In genomic region chr9:133887540-133888047, GRCh38 we compare ENCODE assay signal across 19 cellular contexts.
DNase-seq lines count a peak whose midpoint lies in the region; ATAC-seq and TF ChIP-seq lines count a peak whose summit lies in the region.
"Had no signal": no experiment of that assay in that cellular context is flagged by ENCODE, and none has a peak within 500 bp of the region (broad histone marks: within the 10 kb centered on the region; RNA-seq: fewer than 3 reads in every experiment).

No MANE protein-coding gene starts in this region.

- H4K91ac ChIP-seq in IMR-90 (ENCODE audit: insufficient read depth, low read depth, low read length), result 0 out of 2 replicates have a peak overlapping the region, but pooled peaks have one; percentile 79

- H3K56ac ChIP-seq in IMR-90 (ENCODE audit: extremely low read depth, insufficient read depth, low read length), result no peak overlapping the region

- intact Hi-C loops in Caco-2 (cut with micrococcal nuclease; ENCODE audit: unreplicated experiment), result no loop called here
- intact Hi-C loops in IMR-90 (cut with micrococcal nuclease), result no loop called here

- dilution Hi-C loops in IMR-90 (cut with HindIII; ENCODE audit: low sequenced_read_pairs, unreplicated experiment), result no loop called here

- no peaks in the 10 kb centered on the region for H3K79me2 ChIP-seq in MM.1S (ENCODE audit: low read length)

- H4K8ac ChIP-seq in IMR-90 (ENCODE audit: low read depth in 2 of 2, low read length in 2 of 2), result peak overlapping the region in 1 of 2 experiments; percentile 81; a peak in 2 of 4 replicates

- H3F3A ChIP-seq in MM.1S (ENCODE audit: insufficient read depth, low read length), result no peaks in the 10 kb centered on the region

- H2AK5ac ChIP-seq in IMR-90 (ENCODE audit: low read depth, low read length), result peak overlapping the region; percentile 44; the same call in 1 of the 2 replicates

- peak overlapping the region; percentile 77 for H2AK9ac ChIP-seq in IMR-90 (replicated peaks; ENCODE audit: low read depth, low read length, poor library complexity)

- CTCF ChIA-PET in Caco-2 (lab: Charles Lee), result no interaction called here
- CTCF ChIA-PET in IMR-90 (lab: Yijun Ruan, JAX), result no interaction called here

- no peaks in the 10 kb centered on the region for H3K9me2 ChIP-seq in MM.1S (replicated peaks; ENCODE audit: insufficient read depth, low read length)

- in situ Hi-C loops in IMR-90 (cut with MboI; ENCODE audit: low sequenced_read_pairs), result no loop called here

- H3K4me3 ChIP-seq in Caco-2 (ENCODE audit: low read depth, low read length), result peak overlapping the region; percentile 12
- no peak overlapping the region for H3K4me3 ChIP-seq in IMR-90 (ENCODE audit: insufficient read depth, low read depth, low read length)
- H3K4me3 ChIP-seq in endodermal cell (ENCODE audit: low read length), result no peak overlapping the region
- H3K4me3 ChIP-seq in MM.1S (ENCODE audit: low read length), result no peak overlapping the region
- H3K4me3 ChIP-seq in effector memory CD4-positive, alpha-beta T cell (ENCODE audit: insufficient read depth, low read depth, low read length, poor library complexity, severe bottlenecking), result no peak overlapping the region
- H3K4me3 ChIP-seq: coronary artery, testis had no signal

- H3K4ac ChIP-seq in IMR-90 (ENCODE audit: low read depth, low read length), result peak overlapping the region; percentile 91

- H3K9me1 ChIP-seq in IMR-90 (ENCODE audit: insufficient read depth, low read length), result peaks cover 22% of the 10 kb centered on the region

- H3K36me3 ChIP-seq in Caco-2 (ENCODE audit: control insufficient read depth, insufficient read depth, low read length), result no peaks in the 10 kb centered on the region
- no peaks in the 10 kb centered on the region for H3K36me3 ChIP-seq in IMR-90 (ENCODE audit: control insufficient read depth, insufficient read depth, low read length)
- H3K36me3 ChIP-seq in endodermal cell (ENCODE audit: control insufficient read depth, insufficient read depth, low read length), result no peaks in the 10 kb centered on the region
- no peaks in the 10 kb centered on the region for H3K36me3 ChIP-seq in MM.1S (replicated peaks; ENCODE audit: insufficient read depth, low read length)
- no peaks in the 10 kb centered on the region for H3K36me3 ChIP-seq in effector memory CD4-positive, alpha-beta T cell (ENCODE audit: control insufficient read depth, insufficient read depth, low read length)

- no peak overlapping the region; the same call in 1 of the 2 replicates for H3K18ac ChIP-seq in IMR-90 (ENCODE audit: low read depth, low read length)

- H2AFZ ChIP-seq in IMR-90 (replicated peaks; ENCODE audit: low read length, poor library complexity), result no peak overlapping the region
- H2AFZ ChIP-seq in MM.1S (ENCODE audit: low read length), result no peak overlapping the region

- H4K20me1 ChIP-seq in IMR-90 (ENCODE audit: insufficient read depth, low read length) (peaks cover 23% of the 10 kb centered on the region), MM.1S (ENCODE audit: insufficient read depth, low read length) (no peaks in the 10 kb centered on the region)

- no peaks in the 10 kb centered on the region for H3K27me3 Mint-ChIP-seq in Caco-2 (ENCODE audit: insufficient read depth, unreplicated experiment)
- no peaks in the 10 kb centered on the region for H3K27me3 Mint-ChIP-seq in endodermal cell (ENCODE audit: insufficient read depth)
- no peaks in the 10 kb centered on the region for H3K27me3 Mint-ChIP-seq in neural crest cell (ENCODE audit: low read depth)
- H3K27me3 Mint-ChIP-seq: activated B cell treated with CpG ODN at 0.5 μM for 24 hours; CD4-positive, alpha-beta memory T cell had no signal

- no peak overlapping the region; the same call in 1 of the 2 replicates for H4K5ac ChIP-seq in IMR-90 (ENCODE audit: low read depth, low read length)

- H3K79me1 ChIP-seq in IMR-90 (ENCODE audit: low read depth in 1 of 2, low read length in 2 of 2), result peaks cover 25 to 77% of the 10 kb centered on the region in 2 experiments

- H2BK15ac ChIP-seq in IMR-90 (ENCODE audit: low read depth, low read length), result no peak overlapping the region; the same call in 2 of the 3 replicates

- H3K36me3 Mint-ChIP-seq in Caco-2 (ENCODE audit: insufficient read depth, unreplicated experiment) (peaks cover 30% of the 10 kb centered on the region), endodermal cell (ENCODE audit: low read depth) (no peaks in the 10 kb centered on the region), neural crest cell (ENCODE audit: low read depth) (peaks cover 6% of the 10 kb centered on the region)
- H3K36me3 Mint-ChIP-seq: CD4-positive, alpha-beta memory T cell had no signal

- TF ChIP-seq POLR2A in IMR-90 (IDR thresholded peaks at IDR 0.05; ENCODE audit: low read depth, low read length), result no peak

- peak overlapping the region; percentile 76; the same call in 1 of the 2 replicates for H2BK120ac ChIP-seq in IMR-90 (ENCODE audit: low read depth, low read length)

- DNase-seq in Caco-2 (no peak), IMR-90 (no peak), endodermal cell (no peak), neural crest cell (ENCODE audit: low read depth, low spot score) (no peak), MM.1S (no peak), ureter (ENCODE audit: low spot score) (no peak), anterior cingulate cortex (lab: John Stamatoyannopoulos, UW) (no peak)
- DNase-seq in effector memory CD4-positive, alpha-beta T cell, result no peak
- DNase-seq: activated B cell treated with CpG ODN at 0.5 μM for 24 hours; activated naive CD4-positive, alpha-beta T cell treated with anti-CD3 and anti-CD28 coated beads, Interleukin-2, amount 50 U/mL, for 16 hours; activated T-cell treated with anti-CD3 and anti-CD28 coated beads, Interleukin-2, amount 50 U/mL, for 48 hours; DND-41; foreskin fibroblast; left colon; NCI-H2171; nephron progenitor cell; testis had no signal

- H3K9ac ChIP-seq in IMR-90 (ENCODE audit: low read depth, low read length), result no peak overlapping the region
- H3K9ac ChIP-seq in endodermal cell (ENCODE audit: extremely low read depth, low read length, poor library complexity, severe bottlenecking), result no peak overlapping the region
- H3K9ac ChIP-seq in MM.1S (ENCODE audit: low read length), result no peak overlapping the region

- no peaks in the 10 kb centered on the region for H3K27me3 ChIP-seq in Caco-2 (replicated peaks; ENCODE audit: control insufficient read depth, insufficient read depth, low read length)
- no peaks in the 10 kb centered on the region for H3K27me3 ChIP-seq in IMR-90 (ENCODE audit: control insufficient read depth, insufficient read depth, low read length)
- no peaks in the 10 kb centered on the region for H3K27me3 ChIP-seq in endodermal cell (ENCODE audit: control insufficient read depth, insufficient read depth, low read length, poor library complexity, severe bottlenecking)
- peaks cover 45% of the 10 kb centered on the region for H3K27me3 ChIP-seq in MM.1S (replicated peaks; ENCODE audit: insufficient read depth, low read length)
- no peaks in the 10 kb centered on the region for H3K27me3 ChIP-seq in effector memory CD4-positive, alpha-beta T cell (replicated peaks; ENCODE audit: control insufficient read depth, insufficient read depth, low read length, poor library complexity, severe bottlenecking)
- H3K27me3 ChIP-seq: testis had no signal

- H3K9me3 ChIP-seq in Caco-2, result no peaks in the 10 kb centered on the region
- H3K9me3 ChIP-seq in IMR-90 (ENCODE audit: control insufficient read depth, insufficient read depth, low read length), result no peaks in the 10 kb centered on the region
- no peaks in the 10 kb centered on the region for H3K9me3 ChIP-seq in endodermal cell (ENCODE audit: control insufficient read depth, low read length)
- H3K9me3 ChIP-seq in MM.1S (replicated peaks; ENCODE audit: insufficient read depth, low read length), result no peaks in the 10 kb centered on the region
- H3K9me3 ChIP-seq in effector memory CD4-positive, alpha-beta T cell (ENCODE audit: control insufficient read depth, low read length), result no peaks in the 10 kb centered on the region
- H3K9me3 ChIP-seq: testis had no signal

- H3K4me3 Mint-ChIP-seq in Caco-2 (ENCODE audit: unreplicated experiment) (peak overlapping the region; percentile 13), endodermal cell (no peak overlapping the region), neural crest cell (peak overlapping the region; percentile 56)
- H3K4me3 Mint-ChIP-seq: activated B cell treated with CpG ODN at 0.5 μM for 24 hours; CD4-positive, alpha-beta memory T cell had no signal

- WGBS in IMR-90 (ENCODE audit: extremely low coverage in 2 of 2, insufficient read length in 1 of 2), 2 experiments, result 80% methylated on average over 1 of the region's 18 CpGs; no CpG with 5 or more reads in 1 of the 2 experiments
- WGBS in endodermal cell (ENCODE audit: insufficient coverage in 1 of 2, insufficient read length in 1 of 2), 2 experiments, result 81% methylated on average over 17 of the region's 18 CpGs; no CpG with 5 or more reads in 1 of the 2 experiments

- no peak for TF ChIP-seq RAD21 in IMR-90 (IDR thresholded peaks at IDR 0.05; ENCODE audit: low read length)

- H3K4me1 Mint-ChIP-seq in Caco-2 (ENCODE audit: low read depth, unreplicated experiment) (peaks cover 32% of the 10 kb centered on the region), endodermal cell (peaks cover 24% of the 10 kb centered on the region), neural crest cell (peaks cover 67% of the 10 kb centered on the region)
- H3K4me1 Mint-ChIP-seq: CD4-positive, alpha-beta memory T cell had no signal

- TF ChIP-seq CTCF in Caco-2 (IDR thresholded peaks at IDR 0.05; ENCODE audit: insufficient read depth in 1 of 2, low read depth in 1 of 2, low read length in 1 of 2, severe bottlenecking in 1 of 2, unreplicated experiment in 1 of 2) (no peak), IMR-90 (conservative IDR thresholded peaks at IDR 0.05; ENCODE audit: low read depth, low read length) (no peak), endodermal cell (conservative IDR thresholded peaks at IDR 0.05) (no peak), neural crest cell (conservative IDR thresholded peaks at IDR 0.05) (no peak), MM.1S (IDR thresholded peaks at IDR 0.05; ENCODE audit: low read length) (no peak)

- H3K4me2 ChIP-seq in IMR-90 (ENCODE audit: low read depth, low read length), result no peak overlapping the region
- H3K4me2 ChIP-seq in MM.1S (ENCODE audit: low read depth, low read length), result no peak overlapping the region

- no peak overlapping the region for H2BK20ac ChIP-seq in IMR-90 (ENCODE audit: low read depth, low read length)

- ATAC-seq in IMR-90 (ENCODE audit: low read depth), result no peak

- BruUV-seq in Caco-2 (replicated peaks; lab: Mats Ljungman, UMichigan) (no TSS peak), IMR-90 (replicated peaks; lab: Mats Ljungman, UMichigan) (no TSS peak)

- no peak overlapping the region for H3K14ac ChIP-seq in IMR-90 (replicated peaks; ENCODE audit: low read depth, low read length)

- POLR2A ChIA-PET in Caco-2 (lab: Charles Lee), result no interaction called here
- POLR2A ChIA-PET in IMR-90 (lab: Charles Lee; ENCODE audit: unreplicated experiment), result no interaction called here

- H3K23ac ChIP-seq in IMR-90 (ENCODE audit: low read depth, low read length), result no peak overlapping the region

- H2BK5ac ChIP-seq in IMR-90 (ENCODE audit: low read depth, low read length, poor library complexity, severe bottlenecking), result peak overlapping the region; percentile 86

- peak overlapping the region; percentile 89 for H3K27ac Mint-ChIP-seq in Caco-2 (ENCODE audit: unreplicated experiment)
- peak overlapping the region; percentile 82 for H3K27ac Mint-ChIP-seq in endodermal cell
- peak overlapping the region; percentile 83 for H3K27ac Mint-ChIP-seq in neural crest cell (ENCODE audit: unreplicated experiment)
- H3K27ac Mint-ChIP-seq: activated B cell treated with CpG ODN at 0.5 μM for 24 hours; CD4-positive, alpha-beta memory T cell had no signal

- H3K4me1 ChIP-seq in Caco-2 (peaks cover 57% of the 10 kb centered on the region), IMR-90 (ENCODE audit: control insufficient read depth, insufficient read depth, low read length) (peaks cover 17% of the 10 kb centered on the region; the same call in 1 of the 2 replicates), endodermal cell (ENCODE audit: control insufficient read depth, insufficient read depth, low read length) (no peaks in the 10 kb centered on the region), MM.1S (ENCODE audit: low read length) (no peaks in the 10 kb centered on the region)
- no peaks in the 10 kb centered on the region for H3K4me1 ChIP-seq in effector memory CD4-positive, alpha-beta T cell (ENCODE audit: control insufficient read depth, insufficient read depth, low read length, poor library complexity, severe bottlenecking)

- H3K9me3 Mint-ChIP-seq in Caco-2 (ENCODE audit: unreplicated experiment), result no peaks in the 10 kb centered on the region
- peaks cover 4% of the 10 kb centered on the region for H3K9me3 Mint-ChIP-seq in endodermal cell
- H3K9me3 Mint-ChIP-seq in neural crest cell, result peaks cover 2% of the 10 kb centered on the region
- H3K9me3 Mint-ChIP-seq: activated B cell treated with CpG ODN at 0.5 μM for 24 hours; CD4-positive, alpha-beta memory T cell had no signal

- no peak overlapping the region; the same call in 1 of the 2 replicates for H3K27ac ChIP-seq in IMR-90 (ENCODE audit: insufficient read depth, low read length)
- H3K27ac ChIP-seq in endodermal cell (ENCODE audit: low read depth, low read length), result peak overlapping the region; percentile 92
- H3K27ac ChIP-seq in MM.1S (ENCODE audit: low read length), result no peak overlapping the region
- H3K27ac ChIP-seq in effector memory CD4-positive, alpha-beta T cell (ENCODE audit: insufficient read depth, low read length, poor library complexity, severe bottlenecking), result no peak overlapping the region
- H3K27ac ChIP-seq: coronary artery, testis had no signal
